Comparison of ENCODE assay signal across 19 cellular contexts in genomic region chr18:50126466-50126865, GRCh38.
"Had no signal": no experiment of that assay in that cellular context is flagged by ENCODE, and none has a peak within 500 bp of the region (broad histone marks: within the 10 kb centered on the region; RNA-seq: fewer than 3 reads in every experiment).

No MANE protein-coding gene starts in this region.

- DNase-seq: activated CD4-positive, alpha-beta T cell treated with anti-CD3 and anti-CD28 coated beads, Interleukin-2, amount 50 U/mL, for 48 hours; activated gamma-delta T cell; body of pancreas; caudate nucleus; colonic mucosa; endodermal cell; immature natural killer cell; left cardiac atrium; lower lobe of right lung; stimulated activated CD4-positive, alpha-beta T cell treated with anti-CD3 and anti-CD28 coated beads, Interleukin-2, amount 100 ng/mL, for 48 hours; SW 1271; upper lobe of right lung had no signal

- H3K9ac ChIP-seq: parathyroid adenoma had no signal

- ATAC-seq: body of pancreas; left cardiac atrium; lower lobe of right lung; natural killer cell treated with Interleukin-12 subunit alpha and Interleukin-12 subunit beta and Interleukin-15 and Interleukin-18, amount 100 ng/mL, for 72 hours; stimulated activated effector memory CD8-positive, alpha-beta T cell treated with anti-CD3 and anti-CD28 coated beads, Interleukin-12 subunit alpha, Interleukin-12 subunit beta, amount 100 ng/mL, for 72 hours; upper lobe of right lung had no signal

- H3K9me3 Mint-ChIP-seq: endodermal cell; immature natural killer cell; mesothelial cell of epicardium; natural killer cell treated with Interleukin-12 subunit alpha and Interleukin-12 subunit beta and Interleukin-15 and Interleukin-18, amount 100 ng/mL, for 72 hours; stimulated activated effector memory CD8-positive, alpha-beta T cell treated with anti-CD3 and anti-CD28 coated beads, Interleukin-12 subunit alpha, Interleukin-12 subunit beta, amount 100 ng/mL, for 72 hours had no signal

- H3K27ac ChIP-seq: body of pancreas, colonic mucosa, lower lobe of right lung, parathyroid adenoma, thoracic aorta, upper lobe of right lung had no signal

- H3K4me1 Mint-ChIP-seq: immature natural killer cell; stimulated activated effector memory CD8-positive, alpha-beta T cell treated with anti-CD3 and anti-CD28 coated beads, Interleukin-12 subunit alpha, Interleukin-12 subunit beta, amount 100 ng/mL, for 72 hours had no signal

- H3K4me3 ChIP-seq: body of pancreas, colonic mucosa, lower lobe of right lung, skin epidermis, thoracic aorta, upper lobe of right lung had no signal

- H3K27me3 ChIP-seq: body of pancreas, colonic mucosa, upper lobe of right lung had no signal

- H3K36me3 ChIP-seq: colonic mucosa, lower lobe of right lung, thoracic aorta, upper lobe of right lung had no signal

- H2AFZ ChIP-seq: parathyroid adenoma had no signal

- H3K36me3 Mint-ChIP-seq: activated naive CD8-positive, alpha-beta T cell; immature natural killer cell; mesothelial cell of epicardium; natural killer cell treated with Interleukin-12 subunit alpha and Interleukin-12 subunit beta and Interleukin-15 and Interleukin-18, amount 100 ng/mL, for 72 hours; stimulated activated effector memory CD8-positive, alpha-beta T cell treated with anti-CD3 and anti-CD28 coated beads, Interleukin-12 subunit alpha, Interleukin-12 subunit beta, amount 100 ng/mL, for 72 hours had no signal

- H3K9me3 ChIP-seq: body of pancreas, colonic mucosa, lower lobe of right lung, thoracic aorta, upper lobe of right lung had no signal

- H3K4me1 ChIP-seq: lower lobe of right lung, upper lobe of right lung had no signal

- H3K4me3 Mint-ChIP-seq: activated naive CD8-positive, alpha-beta T cell; endodermal cell; immature natural killer cell; mesothelial cell of epicardium; natural killer cell treated with Interleukin-12 subunit alpha and Interleukin-12 subunit beta and Interleukin-15 and Interleukin-18, amount 100 ng/mL, for 72 hours; stimulated activated effector memory CD8-positive, alpha-beta T cell treated with anti-CD3 and anti-CD28 coated beads, Interleukin-12 subunit alpha, Interleukin-12 subunit beta, amount 100 ng/mL, for 72 hours had no signal

- H3K27ac Mint-ChIP-seq: activated naive CD8-positive, alpha-beta T cell; endodermal cell; immature natural killer cell; mesothelial cell of epicardium; natural killer cell treated with Interleukin-12 subunit alpha and Interleukin-12 subunit beta and Interleukin-15 and Interleukin-18, amount 100 ng/mL, for 72 hours; stimulated activated effector memory CD8-positive, alpha-beta T cell treated with anti-CD3 and anti-CD28 coated beads, Interleukin-12 subunit alpha, Interleukin-12 subunit beta, amount 100 ng/mL, for 72 hours had no signal
